ENCODE assay signal across 8 cellular contexts in the genomic region with DNA sequence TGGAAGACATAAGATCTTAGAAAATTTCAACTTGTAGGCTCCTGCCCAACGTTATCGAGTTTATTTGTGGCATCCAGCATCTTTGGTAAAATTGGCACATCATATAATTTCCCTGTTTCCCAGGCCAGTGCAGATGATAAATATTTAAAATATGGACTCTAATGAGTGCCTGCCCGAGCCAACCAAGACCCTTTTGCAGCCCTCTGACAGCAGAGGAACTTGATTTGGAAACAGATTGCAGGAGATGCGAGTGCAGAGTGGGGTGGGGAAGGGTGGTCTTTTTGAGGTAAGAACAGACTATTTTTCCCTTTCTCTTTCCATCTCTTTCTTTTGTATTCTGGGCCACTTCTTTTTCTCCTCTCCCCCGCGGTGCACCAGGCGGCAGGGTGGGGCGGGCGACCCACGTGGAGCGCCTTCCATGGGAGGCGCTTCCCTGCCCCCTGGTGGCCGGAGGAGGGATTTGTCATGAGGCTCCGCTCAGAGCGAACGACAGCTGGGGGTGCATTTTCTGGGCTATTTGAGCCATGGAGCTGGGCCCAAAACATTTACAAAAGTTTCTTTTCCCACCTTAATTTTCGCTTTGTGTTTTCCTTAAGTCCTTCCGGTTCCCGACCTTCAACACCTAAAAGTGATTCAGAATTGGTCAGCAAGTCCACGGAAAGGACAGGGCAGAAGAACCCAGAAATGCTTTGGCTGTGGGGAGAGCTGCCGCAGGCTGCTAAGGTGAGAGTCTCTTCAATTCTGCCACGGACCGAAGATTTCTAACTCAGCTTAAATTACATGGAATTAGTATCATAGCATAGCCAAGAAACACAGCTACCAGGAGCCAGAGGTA. TPM values are rescaled to one million over a fixed set of nuclear protein-coding genes. Genes with fewer than 3 reads are reported as not detected.
DNase-seq lines count a peak whose midpoint lies in the region; ATAC-seq and TF ChIP-seq lines count a peak whose summit lies in the region.

No MANE protein-coding gene starts in this region.

- WGBS in lung, 2 donors, result 25 to 29% methylated on average over 17 to 23 of the region's 23 CpGs

- H3K4me3 ChIP-seq in lung, result no peak overlapping the region

- peak; percentile 80 for DNase-seq in Ammon's horn (ENCODE audit: low spot score)
- DNase-seq in NCI-H345 treated with DMSO at 0.1 percent for 48 hours (lab: John Stamatoyannopoulos, UW; ENCODE audit: unreplicated experiment), result peak; percentile 70
- peak; percentile 79 to 85 for DNase-seq in activated CD4-positive, alpha-beta T cell treated with anti-CD3 and anti-CD28 coated beads, Interleukin-2, amount 50 U/mL, for 24 hours (ENCODE audit: low read depth in 1 of 2, low spot score in 1 of 2)
- DNase-seq in dermis blood vessel endothelial cell, result peak; percentile 86
- DNase-seq in lung (ENCODE audit: low spot score), result peak; percentile 82
- DNase-seq in stimulated activated CD8-positive, alpha-beta memory T cell treated with anti-CD3 and anti-CD28 coated beads, Interleukin-12 subunit alpha, Interleukin-12 subunit beta, amount 100 ng/mL, for 4 hours (ENCODE audit: low read depth), result peak; percentile 73

- H3K27ac ChIP-seq in lung (ENCODE audit: low read depth in 1 of 2, low read length in 1 of 2), result no peak overlapping the region

- peak; percentile 53 for ATAC-seq in GM18870 (IDR thresholded peaks at IDR 0.05; ENCODE audit: unreplicated experiment)
- peak; percentile 90 for ATAC-seq in HG03103 (IDR thresholded peaks at IDR 0.05; ENCODE audit: low read depth, unreplicated experiment)
- peak; percentile 92 for ATAC-seq in lung (ENCODE audit: insufficient read depth, low FRiP score)

- H3K36me3 ChIP-seq in lung (ENCODE audit: control insufficient read depth in 2 of 2, insufficient read depth in 2 of 2, low read length in 2 of 2), result peaks cover 27 to 29% of the 10 kb centered on the region in 2 donors

- H3K4me1 ChIP-seq in lung (ENCODE audit: control insufficient read depth in 2 of 2, insufficient read depth in 2 of 2, low read length in 2 of 2), result peaks cover 4 to 7% of the 10 kb centered on the region in 2 donors

- H3K27me3 ChIP-seq in lung (ENCODE audit: control insufficient read depth, insufficient read depth), result no peaks in the 10 kb centered on the region

- peak; percentile 95 for TF ChIP-seq CTCF in lung (IDR thresholded peaks at IDR 0.05; ENCODE audit: control extremely low read depth, extremely low read depth)

- peaks cover 0 to 1% of the 10 kb centered on the region in 2 donors for H3K9me3 ChIP-seq in lung (ENCODE audit: control insufficient read depth in 2 of 2, insufficient read depth in 1 of 2, low read length in 1 of 2)

RNA-seq across cellular contexts. Expression of a gene that starts 32.7 kb away (rescaled TPM):
- total RNA-seq in dermis blood vessel endothelial cell (24.0 and 36.3 TPM in 2 replicates), lung (10 to 100 TPM; 36.1 to 43.4 TPM)
- polyA plus RNA-seq in lung, result 10 to 100 TPM; 14.7 to 16.0 TPM
